In the genomic region with DNA sequence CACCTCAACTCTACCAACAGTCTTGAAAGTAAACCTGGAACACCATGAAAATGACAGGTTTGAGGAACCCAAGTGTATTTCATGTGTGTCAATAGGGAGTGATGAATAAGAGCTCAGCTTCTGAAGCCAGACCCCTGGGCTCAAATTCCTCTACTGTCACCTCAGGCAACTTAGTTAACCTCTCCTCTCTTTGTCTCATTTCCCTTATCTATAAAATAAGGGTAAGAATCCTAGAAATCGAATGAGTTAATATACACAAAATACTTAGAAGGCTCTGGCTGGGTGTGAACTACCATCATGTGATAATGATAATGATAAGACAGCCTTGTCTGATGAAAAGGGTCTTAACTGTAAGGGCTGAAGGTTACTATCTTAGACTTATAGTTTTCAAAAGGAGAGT, we compare ENCODE assay signal across 10 cellular contexts.
"Had no signal": no experiment of that assay in that cellular context is flagged by ENCODE, and none has a peak within 500 bp of the region (broad histone marks: within the 10 kb centered on the region; RNA-seq: fewer than 3 reads in every experiment).

No MANE protein-coding gene starts in this region.

- H3K27me3 Mint-ChIP-seq: IgD-negative memory B cell had no signal

- H3K4me3 Mint-ChIP-seq: IgD-negative memory B cell had no signal

- H3K27ac Mint-ChIP-seq: IgD-negative memory B cell had no signal

- H3K27ac ChIP-seq: HL-60, KMS-11 had no signal

- DNase-seq: IMR-90, Karpas-422, KBM-7, KG1 had no signal

- H3K9ac ChIP-seq: KMS-11 had no signal

- ATAC-seq: HepG2, K562 had no signal

- H3K4me2 ChIP-seq: KMS-11 had no signal

- H3K4me3 ChIP-seq: K562 had no signal

- H3K9me3 Mint-ChIP-seq: IgD-negative memory B cell had no signal

- FAIRE-seq: HepG2, HTR-8/SVneo, K562 had no signal
